In the genomic region with DNA sequence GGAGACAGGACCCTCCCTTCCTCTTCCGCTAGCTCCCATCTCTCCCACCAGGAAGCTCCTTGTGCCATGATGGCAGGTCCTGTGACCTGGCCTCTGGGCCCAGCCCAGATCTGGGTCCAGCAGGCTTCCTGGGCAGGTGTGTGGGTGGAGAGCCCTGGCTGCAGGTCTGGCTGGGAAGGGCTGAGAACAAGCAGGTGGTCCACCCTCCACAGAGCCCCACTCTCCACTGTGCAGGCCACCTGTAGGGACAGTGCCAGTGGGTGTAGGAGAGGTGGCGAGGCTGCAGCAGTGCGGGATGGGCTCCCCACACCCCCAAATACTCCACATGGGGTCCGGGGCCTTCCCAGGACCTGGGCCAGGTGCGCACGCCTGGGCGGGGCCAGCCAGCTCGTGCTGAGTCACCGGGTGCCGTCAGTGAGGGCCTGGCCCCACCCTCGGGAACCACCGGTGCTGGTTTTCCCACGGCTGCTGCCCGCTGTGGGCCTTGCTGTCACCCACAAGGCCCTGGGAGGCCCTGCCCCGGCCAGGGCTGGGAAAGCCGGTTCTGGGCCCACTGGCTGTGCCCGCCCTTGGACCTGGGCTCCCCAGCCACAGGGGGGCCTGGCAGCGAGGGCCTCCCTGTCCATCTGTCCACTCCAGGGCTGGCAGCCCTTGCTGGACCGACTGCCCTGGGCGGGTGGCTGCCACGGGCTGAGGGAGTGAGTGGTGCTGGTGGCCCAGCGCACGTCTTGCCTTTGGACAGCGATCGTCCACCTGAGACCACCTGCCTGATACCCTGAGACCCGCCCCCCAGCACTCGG, we compare ENCODE assay signal across 9 cellular contexts. TPM values are rescaled to one million over a fixed set of nuclear protein-coding genes. Genes with fewer than 3 reads are reported as not detected.
DNase-seq lines count a peak whose midpoint lies in the region; TF ChIP-seq lines count a peak whose summit lies in the region.
"Had no signal": no experiment of that assay in that cellular context is flagged by ENCODE, and none has a peak within 500 bp of the region (broad histone marks: within the 10 kb centered on the region; RNA-seq: fewer than 3 reads in every experiment).

No MANE protein-coding gene starts in this region.

- H3K27me3 ChIP-seq in endodermal cell (ENCODE audit: control insufficient read depth, insufficient read depth, low read length, poor library complexity, severe bottlenecking) = no peaks in the 10 kb centered on the region

- H3K27ac Mint-ChIP-seq in endodermal cell = no peak overlapping the region

- peaks cover 2% of the 10 kb centered on the region for H3K4me1 Mint-ChIP-seq in endodermal cell

- H3K4me3 ChIP-seq in endodermal cell (ENCODE audit: low read length) (no peak overlapping the region), foreskin fibroblast (ENCODE audit: low read depth in 1 of 2, low read length in 2 of 2) (no peak overlapping the region)
- H3K4me3 ChIP-seq: tibial artery had no signal

- H3K9me3 ChIP-seq in endodermal cell (ENCODE audit: control insufficient read depth, low read length) = no peaks in the 10 kb centered on the region
- H3K9me3 ChIP-seq: tibial artery had no signal

- TF ChIP-seq CTCF in endodermal cell (conservative IDR thresholded peaks at IDR 0.05) (no peak), foreskin fibroblast (IDR thresholded peaks at IDR 0.05; ENCODE audit: low read depth, low read length) (no peak)

- H3K27ac ChIP-seq in endodermal cell (ENCODE audit: low read depth, low read length) = no peak overlapping the region

- 91 to 92% methylated on average over 11 to 26 of the region's 27 CpGs for WGBS in endodermal cell (ENCODE audit: insufficient coverage in 1 of 2, insufficient read length in 1 of 2), 2 experiments

- no peaks in the 10 kb centered on the region for H3K27me3 Mint-ChIP-seq in endodermal cell (ENCODE audit: insufficient read depth)

- no peak overlapping the region for H3K4me3 Mint-ChIP-seq in endodermal cell

- H3K4me1 ChIP-seq in endodermal cell (ENCODE audit: control insufficient read depth, insufficient read depth, low read length) = peaks cover 5% of the 10 kb centered on the region

- no peaks in the 10 kb centered on the region for H3K36me3 ChIP-seq in endodermal cell (ENCODE audit: control insufficient read depth, insufficient read depth, low read length)
- H3K36me3 ChIP-seq: tibial artery had no signal

- no peaks in the 10 kb centered on the region for H3K9me3 Mint-ChIP-seq in endodermal cell

- no peaks in the 10 kb centered on the region for H3K36me3 Mint-ChIP-seq in endodermal cell (ENCODE audit: low read depth)

- DNase-seq in SIG-M5 treated with dmso at 0.1 percent for 504 hours (lab: John Stamatoyannopoulos, UW; ENCODE audit: unreplicated experiment) = peak; percentile 13
- no peak for DNase-seq in SIG-M5 (lab: John Stamatoyannopoulos, UW)
- peak; percentile 72 for DNase-seq in NCI-H2196 (lab: John Stamatoyannopoulos, UW; ENCODE audit: unreplicated experiment)
- peak; percentile 76 for DNase-seq in endodermal cell
- peak; percentile 14 for DNase-seq in retina
- no peak for DNase-seq in ACHN
- no peak for DNase-seq in NCI-H446 (lab: John Stamatoyannopoulos, UW)
- DNase-seq in foreskin fibroblast = no peak

- H3K9ac ChIP-seq in endodermal cell (ENCODE audit: extremely low read depth, low read length, poor library complexity, severe bottlenecking) = no peak overlapping the region

- in situ Hi-C loops in ACHN (cut with HindIII; ENCODE audit: low pct_ligation_motif_present, low pct_unique_long_range_greater_than_20kb, low sequenced_read_pairs) = no loop called here

RNA-seq across cellular contexts. Expression of a gene that starts 9.3 kb away (rescaled TPM):
- 10 to 100 TPM; 12.1 to 12.9 TPM for total RNA-seq in endodermal cell
- polyA plus RNA-seq in endodermal cell (2013, experiment 1 of 2) = 59.0 TPM
- polyA plus RNA-seq in endodermal cell (2013, experiment 2 of 2) = 52.6 TPM

RNA-seq across cellular contexts. Expression of a gene that starts 33.8 kb away (rescaled TPM):
- total RNA-seq in endodermal cell = 10 to 100 TPM; 14.2 to 18.9 TPM
- 4.6 TPM for polyA plus RNA-seq in endodermal cell (2013, experiment 1 of 2)
- polyA plus RNA-seq in endodermal cell (2013, experiment 2 of 2) = 5.1 TPM

RNA-seq across cellular contexts. Expression of a gene that starts 56.2 kb away (rescaled TPM):
- 10 to 100 TPM; 73.3 to 86.6 TPM for total RNA-seq in endodermal cell
- 56.8 TPM for polyA plus RNA-seq in endodermal cell (2013, experiment 1 of 2)
- 55.1 TPM for polyA plus RNA-seq in endodermal cell (2013, experiment 2 of 2)

Comparison
In these comparisons a context has a peak if more than half of its experiments do, and no peak if none do; other contexts are left out.
1. DNase-seq: peak in SIG-M5 treated with dmso at 0.1 percent for 504 hours (single experiment), NCI-H2196 (single experiment), endodermal cell (single experiment) and retina (single experiment); none in SIG-M5 (single experiment), ACHN (single experiment), NCI-H446 (0 of 2) and foreskin fibroblast (0 of 2).